25 cellular contexts compared by ENCODE assay signal in genomic region chr1:42978317-42979036, GRCh38. TPM values are rescaled to one million over a fixed set of nuclear protein-coding genes. Genes with fewer than 3 reads are reported as not detected.
A peak's percentile ranks its signal among the peaks of the same experiment; 100 is the strongest.
DNase-seq lines count a peak whose midpoint lies in the region; ATAC-seq and TF ChIP-seq lines count a peak whose summit lies in the region.
"Had no signal": no experiment of that assay in that cellular context is flagged by ENCODE, and none has a peak within 500 bp of the region (broad histone marks: within the 10 kb centered on the region; RNA-seq: fewer than 3 reads in every experiment).

No MANE protein-coding gene starts in this region.

- no peak overlapping the region for H3K27ac Mint-ChIP-seq in GM23338
- H3K27ac Mint-ChIP-seq in WTC11: peak overlapping the region; percentile 78; the same call in 1 of the 2 replicates
- no peak overlapping the region for H3K27ac Mint-ChIP-seq in T-helper 17 cell
- H3K27ac Mint-ChIP-seq: activated CD4-positive, alpha-beta T cell treated with anti-CD3 and anti-CD28 coated beads, Interleukin-2, amount 10 ng/mL, durations not matched to agents 7 days and 5 days; activated naive CD8-positive, alpha-beta T cell; activated T-helper 17 cell treated with anti-CD3 and anti-CD28 coated beads, Interleukin-2, amount 50 U/mL, for 72 hours; T-cell had no signal

- H3K4me1 Mint-ChIP-seq in GM23338 (peaks cover 36% of the 10 kb centered on the region), WTC11 (peaks cover 41% of the 10 kb centered on the region), T-helper 17 cell (peaks cover 10% of the 10 kb centered on the region)
- H3K4me1 Mint-ChIP-seq: activated CD4-positive, alpha-beta T cell treated with anti-CD3 and anti-CD28 coated beads, Interleukin-2, amount 10 ng/mL, durations not matched to agents 7 days and 5 days; activated T-helper 17 cell treated with anti-CD3 and anti-CD28 coated beads, Interleukin-2, amount 50 U/mL, for 72 hours; T-cell had no signal

- no peak overlapping the region for H3K4me3 ChIP-seq in GM23338
- no peak overlapping the region for H3K4me3 ChIP-seq in osteoblast (ENCODE audit: insufficient read depth, low read length)
- H3K4me3 ChIP-seq: body of pancreas, mucosa of descending colon, PC-9, testis had no signal

- peak; percentile 52 for DNase-seq in GM23338 (ENCODE audit: low spot score)
- no peak for DNase-seq in WTC11 (ENCODE audit: low spot score)
- DNase-seq in hepatic stellate cell (ENCODE audit: low spot score): peak; percentile 71
- peak; percentile 69 for DNase-seq in osteoblast (ENCODE audit: insufficient read length, low spot score, missing footprints)
- no peak for DNase-seq in T-helper 17 cell
- DNase-seq in left colon: no peak
- DNase-seq: activated CD4-positive, alpha-beta T cell treated with anti-CD3 and anti-CD28 coated beads, Interleukin-2, amount 10 ng/mL, durations not matched to agents 7 days and 5 days; body of pancreas; Kasumi-1; left ventricle myocardium superior; mucosa of descending colon; NCI-H187 treated with DMSO at 0.1 percent for 48 hours; NCI-H774; PC-9; SIG-M5; small intestine; stimulated activated CD4-positive, alpha-beta T cell treated with anti-CD3 and anti-CD28 coated beads, Interleukin-2, amount 100 ng/mL, for 48 hours; stimulated activated naive CD4-positive, alpha-beta T cell; T-cell; testis had no signal

- H3K9me2 ChIP-seq in GM23338 (ENCODE audit: insufficient read depth): no peaks in the 10 kb centered on the region; the same call in 1 of the 2 replicates

- H3K27me3 Mint-ChIP-seq in GM23338 (ENCODE audit: insufficient read depth, low read depth, poor library complexity) (peaks cover 8% of the 10 kb centered on the region), WTC11 (ENCODE audit: low read depth) (no peaks in the 10 kb centered on the region), T-helper 17 cell (peaks cover 5% of the 10 kb centered on the region)
- H3K27me3 Mint-ChIP-seq: activated CD4-positive, alpha-beta T cell treated with anti-CD3 and anti-CD28 coated beads, Interleukin-2, amount 10 ng/mL, durations not matched to agents 7 days and 5 days; activated naive CD8-positive, alpha-beta T cell; activated T-helper 17 cell treated with anti-CD3 and anti-CD28 coated beads, Interleukin-2, amount 50 U/mL, for 72 hours; T-cell had no signal

- no peak overlapping the region for H2AFZ ChIP-seq in GM23338
- H2AFZ ChIP-seq in osteoblast (ENCODE audit: low read length): no peak overlapping the region
- H2AFZ ChIP-seq: PC-9 had no signal

- H3F3A ChIP-seq in GM23338 (replicated peaks; ENCODE audit: low read depth): peaks cover 4% of the 10 kb centered on the region; the same call in 1 of the 2 replicates

- H3K27ac ChIP-seq in GM23338 (ENCODE audit: low read depth) (peak overlapping the region; percentile 78; the same call in 1 of the 2 replicates), osteoblast (ENCODE audit: low read depth, low read length) (no peak overlapping the region)
- H3K27ac ChIP-seq: body of pancreas, C4-2B, PC-9, testis had no signal

- H3K36me3 Mint-ChIP-seq in GM23338 (ENCODE audit: low read depth) (peaks cover 63% of the 10 kb centered on the region), WTC11 (peaks cover 63% of the 10 kb centered on the region), T-helper 17 cell (ENCODE audit: low read depth) (peaks cover 14% of the 10 kb centered on the region)

- CTCF ChIA-PET in WTC11 (lab: Charles Lee): interaction anchor here (0.6 to 1.4 kb wide), 2 partner anchors 95 to 424 kb away, joined by 3 to 8 read pairs; no protein-coding TSS in a partner anchor

- peak; percentile 64 for ATAC-seq in GM23338
- ATAC-seq in WTC11: peak; percentile 65
- ATAC-seq in GM18858 (IDR thresholded peaks at IDR 0.05; ENCODE audit: unreplicated experiment): no peak
- no peak for ATAC-seq in T-helper 17 cell
- ATAC-seq in left colon: no peak
- no peak for ATAC-seq in GM21526 (IDR thresholded peaks at IDR 0.05; ENCODE audit: low FRiP score, unreplicated experiment)
- ATAC-seq: activated T-helper 17 cell treated with anti-CD3 and anti-CD28 coated beads, Interleukin-2, amount 50 U/mL, for 72 hours; body of pancreas; left ventricle myocardium superior; mucosa of descending colon; T-cell had no signal

- peaks cover 7% of the 10 kb centered on the region for H3K36me3 ChIP-seq in GM23338 (ENCODE audit: insufficient read depth)
- H3K36me3 ChIP-seq in osteoblast (ENCODE audit: insufficient read depth, low read length): no peaks in the 10 kb centered on the region

- H3K4me3 Mint-ChIP-seq in GM23338: no peak overlapping the region
- no peak overlapping the region for H3K4me3 Mint-ChIP-seq in WTC11
- H3K4me3 Mint-ChIP-seq in T-helper 17 cell: no peak overlapping the region
- H3K4me3 Mint-ChIP-seq: activated CD4-positive, alpha-beta T cell treated with anti-CD3 and anti-CD28 coated beads, Interleukin-2, amount 10 ng/mL, durations not matched to agents 7 days and 5 days; activated naive CD8-positive, alpha-beta T cell; activated T-helper 17 cell treated with anti-CD3 and anti-CD28 coated beads, Interleukin-2, amount 50 U/mL, for 72 hours; T-cell had no signal

- TF ChIP-seq CTCF in GM23338 (conservative IDR thresholded peaks at IDR 0.05; ENCODE audit: low read depth in 2 of 2) (no peak), WTC11 (IDR thresholded peaks at IDR 0.05) (no peak), osteoblast (IDR thresholded peaks at IDR 0.05; ENCODE audit: extremely low read depth, low read depth, low read length) (no peak)

- intact Hi-C loops in left colon (cut with DNase I, micrococcal nuclease): no loop called here

- H3K4me1 ChIP-seq in GM23338 (ENCODE audit: insufficient read depth): peaks cover 27% of the 10 kb centered on the region
- no peaks in the 10 kb centered on the region for H3K4me1 ChIP-seq in osteoblast (ENCODE audit: insufficient read depth, low read length)
- H3K4me1 ChIP-seq: body of pancreas, testis had no signal

- no peaks in the 10 kb centered on the region for H3K79me2 ChIP-seq in GM23338 (replicated peaks; ENCODE audit: insufficient read depth)
- no peaks in the 10 kb centered on the region for H3K79me2 ChIP-seq in osteoblast (ENCODE audit: insufficient read depth, low read length)

- H3K9me3 ChIP-seq in osteoblast (ENCODE audit: low read depth, low read length) (no peaks in the 10 kb centered on the region), T-helper 17 cell (ENCODE audit: control insufficient read depth, low read length, poor library complexity, severe bottlenecking) (no peaks in the 10 kb centered on the region)
- H3K9me3 ChIP-seq: body of pancreas, mucosa of descending colon, testis had no signal

- H4K20me1 ChIP-seq in GM23338 (replicated peaks; ENCODE audit: insufficient read depth): no peaks in the 10 kb centered on the region
- H4K20me1 ChIP-seq in osteoblast (ENCODE audit: insufficient read depth, low read length): no peaks in the 10 kb centered on the region

- POLR2A ChIA-PET in WTC11 (lab: Charles Lee): interaction anchor here (1.0 kb wide), 2 partner anchors 30 to 66 kb away, joined by 3 to 4 read pairs; no protein-coding TSS in a partner anchor

- H3K4me2 ChIP-seq in GM23338 (peak overlapping the region; percentile 55), osteoblast (ENCODE audit: insufficient read depth, low read length) (no peak overlapping the region)
- H3K4me2 ChIP-seq: PC-9 had no signal

- H3K27me3 ChIP-seq in GM23338 (ENCODE audit: insufficient read depth): no peaks in the 10 kb centered on the region
- no peaks in the 10 kb centered on the region for H3K27me3 ChIP-seq in osteoblast (ENCODE audit: insufficient read depth, low read length)
- H3K27me3 ChIP-seq: body of pancreas, testis had no signal

- H3K9me3 Mint-ChIP-seq in GM23338 (no peaks in the 10 kb centered on the region), WTC11 (no peaks in the 10 kb centered on the region)
- H3K9me3 Mint-ChIP-seq: activated CD4-positive, alpha-beta T cell treated with anti-CD3 and anti-CD28 coated beads, Interleukin-2, amount 10 ng/mL, durations not matched to agents 7 days and 5 days; activated T-helper 17 cell treated with anti-CD3 and anti-CD28 coated beads, Interleukin-2, amount 50 U/mL, for 72 hours; T-cell had no signal

TF ChIP-seq in GM23338, 12 proteins besides CTCF, POLR2A, EP300 and RAD21 (continues in another document):
- TF ChIP-seq JUNB (IDR thresholded peaks at IDR 0.05; ENCODE audit: unreplicated experiment): no peak
- TF ChIP-seq ETS1 (IDR thresholded peaks at IDR 0.05): no peak
- no peak for TF ChIP-seq EZH2phosphoT487 (IDR thresholded peaks at IDR 0.05; ENCODE audit: unreplicated experiment)
- TF ChIP-seq NANOG (IDR thresholded peaks at IDR 0.05; ENCODE audit: borderline replicate concordance): no peak
- TF ChIP-seq STAT1 (IDR thresholded peaks at IDR 0.05; ENCODE audit: unreplicated experiment): no peak

TF ChIP-seq in WTC11, 78 proteins besides CTCF, POLR2A, EP300 and RAD21 (continues in another document):
- no peak for TF ChIP-seq E2F5 (CRISPR knock-in tag; IDR thresholded peaks at IDR 0.05)
- TF ChIP-seq ZNF423 (CRISPR knock-in tag; IDR thresholded peaks at IDR 0.05): peak; percentile 10; the same call in 1 of the 2 replicates
- TF ChIP-seq NFATC4 (CRISPR knock-in tag; IDR thresholded peaks at IDR 0.05): no peak
- TF ChIP-seq ZNF317 (CRISPR knock-in tag; IDR thresholded peaks at IDR 0.05; ENCODE audit: borderline replicate concordance, low read depth): no peak
- no peak for TF ChIP-seq TCF7 (CRISPR knock-in tag; IDR thresholded peaks at IDR 0.05; ENCODE audit: low read depth)
- TF ChIP-seq FOXK1 (CRISPR knock-in tag; IDR thresholded peaks at IDR 0.05): no peak
- 0 out of 2 replicates have a peak, but pooled peaks have one; percentile 28 for TF ChIP-seq NFE2L1 (CRISPR knock-in tag; IDR thresholded peaks at IDR 0.05)
- TF ChIP-seq HMGA2 (CRISPR knock-in tag; IDR thresholded peaks at IDR 0.05): no peak
- TF ChIP-seq ZNF219 (CRISPR knock-in tag; IDR thresholded peaks at IDR 0.05; ENCODE audit: borderline replicate concordance): no peak
- no peak for TF ChIP-seq ZNF138 (CRISPR knock-in tag; conservative IDR thresholded peaks at IDR 0.05)

RNA-seq across cellular contexts. Expression of gene SLC2A1, which starts 19.8 kb away (rescaled TPM):
- total RNA-seq in GM23338 (2014; rRNA removed; shearing (Covaris generic)): 305 and 479 TPM in 2 replicates
- polyA plus RNA-seq in GM23338 (2016; fragmentation: Nextera tagmentation; extraction: Ambion mirVana): 63.9 and 66.1 TPM in 2 replicates
- 215 to 415 TPM (median 396 TPM) in 3 replicates for total RNA-seq in WTC11 (2021)
- total RNA-seq in osteoblast: 28.3 and 43.4 TPM in 2 replicates
- total RNA-seq in T-helper 17 cell: 10 to 100 TPM; 63.7 to 79.0 TPM
- 10 to 100 TPM; 59.0 to 82.7 TPM for total RNA-seq in left colon

Comparison
In these comparisons a context has a peak if more than half of its experiments do, and no peak if none do; other contexts are left out.
1. ATAC-seq: peak in GM23338 (single experiment) and WTC11 (single experiment); none in GM18858 (single experiment), T-helper 17 cell (single experiment), left colon (single experiment) and GM21526 (single experiment).
2. DNase-seq: peak in GM23338 (single experiment), hepatic stellate cell (single experiment) and osteoblast (single experiment); none in WTC11 (single experiment), T-helper 17 cell (0 of 3) and left colon (0 of 2).